Comparison of ENCODE assay signal across 8 cellular contexts in genomic region chr3:49470714-49471420, GRCh38. TPM values are rescaled to one million over a fixed set of nuclear protein-coding genes. Genes with fewer than 3 reads are reported as not detected.
DNase-seq lines count a peak whose midpoint lies in the region; ATAC-seq and TF ChIP-seq lines count a peak whose summit lies in the region.

No MANE protein-coding gene starts in this region.

- H3K27ac Mint-ChIP-seq in activated naive CD4-positive, alpha-beta T cell treated with anti-CD3 and anti-CD28 coated beads, Interleukin-2, amount 10 ng/mL, durations not matched to agents 7 days and 5 days: peak overlapping the region; percentile 96

- WGBS in prostate gland: 1% methylated on average over 23 of the region's 23 CpGs

- no peaks in the 10 kb centered on the region for H3K27me3 Mint-ChIP-seq in activated naive CD4-positive, alpha-beta T cell treated with anti-CD3 and anti-CD28 coated beads, Interleukin-2, amount 10 ng/mL, durations not matched to agents 7 days and 5 days

- H3K36me3 ChIP-seq in SU-DHL-6 (ENCODE audit: low read length) (no peaks in the 10 kb centered on the region), prostate gland (no peaks in the 10 kb centered on the region)

- H3K79me2 ChIP-seq in SU-DHL-6 (ENCODE audit: insufficient read depth, low read length): peaks cover 16% of the 10 kb centered on the region

- H3K4me3 ChIP-seq in SU-DHL-6 (ENCODE audit: insufficient read depth, low read length, poor library complexity, severe bottlenecking) (peak overlapping the region; percentile 59), fibroblast of mammary gland (ENCODE audit: control insufficient read depth, low read depth, low read length) (peak overlapping the region; percentile 68), prostate gland (peak overlapping the region; percentile 78 to 82)

- no peak for DNase-seq in activated naive CD4-positive, alpha-beta T cell treated with anti-CD3 and anti-CD28 coated beads, Interleukin-2, amount 10 ng/mL, durations not matched to agents 7 days and 5 days
- DNase-seq in activated naive CD4-positive, alpha-beta T cell treated with anti-CD3 and anti-CD28 coated beads, Interleukin-2, amount 50 U/mL, for 16 hours: no peak
- DNase-seq in fibroblast of mammary gland (ENCODE audit: low read depth) (no peak), prostate gland (ENCODE audit: low spot score) (no peak), NCI-H526 treated with DMSO at 0.1 percent for 48 hours (lab: John Stamatoyannopoulos, UW) (no peak)
- no peak for DNase-seq in stimulated activated CD4-positive, alpha-beta T cell treated with anti-CD3 and anti-CD28 coated beads, Interleukin-4, amount 100 ng/mL, for 24 hours

- peaks cover 18% of the 10 kb centered on the region for H3K4me1 ChIP-seq in prostate gland (replicated peaks)

- peaks cover 32% of the 10 kb centered on the region for H3K4me1 Mint-ChIP-seq in activated naive CD4-positive, alpha-beta T cell treated with anti-CD3 and anti-CD28 coated beads, Interleukin-2, amount 10 ng/mL, durations not matched to agents 7 days and 5 days

- H3K27ac ChIP-seq in SU-DHL-6 (ENCODE audit: low read depth, low read length) (peak overlapping the region; percentile 85), prostate gland (peak overlapping the region; percentile 95 to 98)

- H3K27me3 ChIP-seq in SU-DHL-6 (ENCODE audit: low read length) (no peaks in the 10 kb centered on the region), prostate gland (replicated peaks; ENCODE audit: insufficient read depth) (no peaks in the 10 kb centered on the region)

- H3K9me3 Mint-ChIP-seq in activated naive CD4-positive, alpha-beta T cell treated with anti-CD3 and anti-CD28 coated beads, Interleukin-2, amount 10 ng/mL, durations not matched to agents 7 days and 5 days: no peaks in the 10 kb centered on the region

- intact Hi-C loops in prostate gland (cut with DNase I): loop anchor here (2.0 kb wide), 1 partner anchor 68 kb away; no protein-coding TSS in a partner anchor

- H3K9me3 ChIP-seq in SU-DHL-6 (ENCODE audit: insufficient read depth, low read length): no peaks in the 10 kb centered on the region
- H3K9me3 ChIP-seq in prostate gland: no peaks in the 10 kb centered on the region

- H3K4me2 ChIP-seq in SU-DHL-6 (ENCODE audit: low read depth, low read length, poor library complexity, severe bottlenecking): peak overlapping the region; percentile 80

- peak; percentile 18 for ATAC-seq in HG03045 (IDR thresholded peaks at IDR 0.05; ENCODE audit: unreplicated experiment)

- CTCF ChIA-PET in activated naive CD4-positive, alpha-beta T cell treated with anti-CD3 and anti-CD28 coated beads, Interleukin-2, amount 10 ng/mL, durations not matched to agents 7 days and 5 days (lab: Charles Lee): interaction anchor here (1.0 to 1.5 kb wide), 3 partner anchors 18 to 377 kb away, joined by 3 to 4 read pairs (median 3); partner anchors contain the start of genes QRICH1 and USP4

- TF ChIP-seq CTCF in SU-DHL-6 (IDR thresholded peaks at IDR 0.05; ENCODE audit: insufficient read depth, low read length, poor library complexity, severe bottlenecking) (no peak), fibroblast of mammary gland (conservative IDR thresholded peaks at IDR 0.05; ENCODE audit: control insufficient read depth, insufficient read depth, low read depth, low read length) (no peak), prostate gland (IDR thresholded peaks at IDR 0.05) (peak in 1 of 4 experiments; percentile 24)

- peak overlapping the region; percentile 1 for H2AFZ ChIP-seq in SU-DHL-6 (ENCODE audit: low read depth, low read length, severe bottlenecking)

- H3K9me2 ChIP-seq in SU-DHL-6 (replicated peaks; ENCODE audit: insufficient read depth, low read length): no peaks in the 10 kb centered on the region

- peak overlapping the region; percentile 64 for H3K9ac ChIP-seq in SU-DHL-6 (ENCODE audit: low read length)

- peaks cover 15% of the 10 kb centered on the region for H3K36me3 Mint-ChIP-seq in activated naive CD4-positive, alpha-beta T cell treated with anti-CD3 and anti-CD28 coated beads, Interleukin-2, amount 10 ng/mL, durations not matched to agents 7 days and 5 days

- H3K4me3 Mint-ChIP-seq in activated naive CD4-positive, alpha-beta T cell treated with anti-CD3 and anti-CD28 coated beads, Interleukin-2, amount 10 ng/mL, durations not matched to agents 7 days and 5 days: peak overlapping the region; percentile 90

- no peak for TF ChIP-seq POLR2A in prostate gland (IDR thresholded peaks at IDR 0.05)

- peaks cover 6% of the 10 kb centered on the region; the same call in 1 of the 2 replicates for H3F3A ChIP-seq in SU-DHL-6 (ENCODE audit: insufficient read depth)

- no peaks in the 10 kb centered on the region for H4K20me1 ChIP-seq in SU-DHL-6 (ENCODE audit: low read depth, low read length)

RNA-seq across cellular contexts. Expression of gene DAG1, which starts 0.8 kb away (rescaled TPM):
- total RNA-seq in prostate gland: 100 to 1,000 TPM in 1 of 2 donors, 10 to 100 TPM in 1; 86.7 to 213 TPM

RNA-seq across cellular contexts. Expression of gene NICN1, which starts 41.7 kb away (rescaled TPM):
- total RNA-seq in prostate gland: 10 to 100 TPM in 1 of 2 donors, 1 to 10 TPM in 1; 5.9 to 11.6 TPM

RNA-seq across cellular contexts. Expression of gene AMT, which starts 48.6 kb away (rescaled TPM):
- total RNA-seq in prostate gland: 1 to 10 TPM; 6.3 to 8.9 TPM

RNA-seq across cellular contexts. Expression of gene TCTA, which starts 58.6 kb away (rescaled TPM):
- total RNA-seq in prostate gland: 10 to 100 TPM; 39.6 to 70.0 TPM

RNA-seq across cellular contexts. Expression of gene RHOA, which starts 59.1 kb away (rescaled TPM):
- total RNA-seq in prostate gland: 100 to 1,000 TPM; 296 to 343 TPM
